Comparison of ENCODE assay signal across 8 cellular contexts in the genomic region with DNA sequence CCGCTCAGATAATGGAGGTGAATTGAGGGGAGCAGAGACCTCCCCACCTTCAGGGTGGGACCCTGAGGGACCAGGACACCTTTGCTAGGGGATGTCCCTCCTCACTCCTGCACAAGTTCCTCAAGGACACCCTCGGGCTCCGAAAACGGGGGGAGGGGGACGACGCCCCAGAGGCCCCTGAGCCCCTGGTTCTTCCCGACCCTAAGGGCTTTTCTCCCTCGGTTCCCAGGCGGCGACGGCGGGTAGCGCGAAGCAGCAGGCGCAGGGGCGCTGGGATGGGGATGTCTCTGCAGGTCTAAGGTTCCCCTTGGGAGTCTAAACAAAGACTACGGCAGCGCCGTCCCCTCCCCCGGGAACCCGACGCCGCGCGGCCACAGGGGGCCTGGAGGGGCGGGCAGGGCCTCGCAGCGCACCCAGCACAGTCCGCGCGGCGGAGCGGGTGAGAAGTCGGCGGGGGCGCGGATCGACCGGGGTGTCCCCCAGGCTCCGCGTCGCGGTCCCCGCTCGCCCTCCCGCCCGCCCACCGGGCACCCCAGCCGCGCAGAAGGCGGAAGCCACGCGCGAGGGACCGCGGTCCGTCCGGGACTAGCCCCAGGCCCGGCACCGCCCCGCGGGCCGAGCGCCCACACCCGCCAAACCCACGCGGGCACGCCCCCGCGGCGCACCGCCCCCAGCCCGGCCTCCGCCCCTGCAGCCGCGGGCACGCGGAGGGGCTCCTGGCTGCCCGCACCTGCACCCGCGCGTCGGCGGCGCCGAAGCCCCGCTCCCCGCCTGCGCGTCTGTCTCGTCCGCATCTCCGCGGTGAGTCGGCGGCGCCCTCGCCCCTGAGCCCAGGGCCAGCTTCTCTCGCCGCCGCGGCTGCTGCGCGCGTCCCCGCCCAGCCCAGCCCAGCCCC. TPM values are rescaled to one million over a fixed set of nuclear protein-coding genes. Genes with fewer than 3 reads are reported as not detected.
DNase-seq lines count a peak whose midpoint lies in the region; ATAC-seq and TF ChIP-seq lines count a peak whose summit lies in the region.

No MANE protein-coding gene starts in this region.

- H3K27me3 Mint-ChIP-seq in WTC11 (ENCODE audit: low read depth): peaks cover 88% of the 10 kb centered on the region
- peaks cover 47 to 55% of the 10 kb centered on the region in 2 donors for H3K27me3 Mint-ChIP-seq in stimulated activated naive B cell treated with anti-CD40 and anti-IgM and Interleukin-4, amounts not matched to agents 10 μg/mL and 1 μg/mL and 100 μg/mL, for 72 hours

- H3K4me3 ChIP-seq in right cardiac atrium (ENCODE audit: low read length): peak overlapping the region; percentile 70

- peaks cover 11% of the 10 kb centered on the region for H3K4me1 Mint-ChIP-seq in WTC11
- peaks cover 17 to 30% of the 10 kb centered on the region in 2 donors for H3K4me1 Mint-ChIP-seq in stimulated activated naive B cell treated with anti-CD40 and anti-IgM and Interleukin-4, amounts not matched to agents 10 μg/mL and 1 μg/mL and 100 μg/mL, for 72 hours

- intact Hi-C loops in right cardiac atrium (cut with DNase I): no loop called here

- peak overlapping the region; percentile 59 for H3K4me3 Mint-ChIP-seq in WTC11
- H3K4me3 Mint-ChIP-seq in stimulated activated naive B cell treated with anti-CD40 and anti-IgM and Interleukin-4, amounts not matched to agents 10 μg/mL and 1 μg/mL and 100 μg/mL, for 72 hours: peak overlapping the region in 1 of 2 donors; percentile 72

- no peak for TF ChIP-seq CTCF in WTC11 (IDR thresholded peaks at IDR 0.05)

- WGBS in right cardiac atrium: 2% methylated on average over 104 of the region's 106 CpGs

- no peaks in the 10 kb centered on the region for H3K9me3 ChIP-seq in right cardiac atrium (ENCODE audit: control insufficient read depth, low read length)

- H3K27me3 ChIP-seq in right cardiac atrium (ENCODE audit: control insufficient read depth, insufficient read depth): no peaks in the 10 kb centered on the region

- no peaks in the 10 kb centered on the region for H3K9me3 Mint-ChIP-seq in WTC11
- peaks cover 0 to 2% of the 10 kb centered on the region in 2 donors for H3K9me3 Mint-ChIP-seq in stimulated activated naive B cell treated with anti-CD40 and anti-IgM and Interleukin-4, amounts not matched to agents 10 μg/mL and 1 μg/mL and 100 μg/mL, for 72 hours

- CTCF ChIA-PET in WTC11 (lab: Charles Lee): interaction anchor here (0.6 to 1.6 kb wide), 8 partner anchors 12 to 128 kb away, joined by 3 to 13 read pairs (median 4); no protein-coding TSS in a partner anchor

- peak; percentile 35 for DNase-seq in NCI-H146 (lab: John Stamatoyannopoulos, UW)
- no peak for DNase-seq in NCI-H146 treated with DMSO at 0.1 percent for 48 hours (lab: John Stamatoyannopoulos, UW; ENCODE audit: unreplicated experiment)
- peak; percentile 36 for DNase-seq in WTC11 (ENCODE audit: low spot score)
- peak; percentile 39 to 75 (median 74) for DNase-seq in right cardiac atrium
- DNase-seq in stimulated activated naive B cell treated with anti-CD40 and anti-IgM and Interleukin-4, amounts not matched to agents 10 μg/mL and 1 μg/mL and 100 μg/mL, for 72 hours: no peak
- no peak for DNase-seq in T1000 (lab: John Stamatoyannopoulos, UW)
- no peak for DNase-seq in NCI-H187 treated with DMSO at 0.1 percent for 48 hours (lab: John Stamatoyannopoulos, UW)
- DNase-seq in NOMO-1 treated with DMSO at 0.1 percent for 48 hours (lab: John Stamatoyannopoulos, UW; ENCODE audit: unreplicated experiment): no peak

- POLR2A ChIA-PET in WTC11 (lab: Charles Lee): no interaction called here

- ATAC-seq in WTC11: peak; percentile 18
- peak; percentile 23 to 57 for ATAC-seq in right cardiac atrium
- peak; percentile 37 to 48 for ATAC-seq in stimulated activated naive B cell treated with anti-CD40 and anti-IgM and Interleukin-4, amounts not matched to agents 10 μg/mL and 1 μg/mL and 100 μg/mL, for 72 hours (replicated peaks)

- H3K36me3 Mint-ChIP-seq in WTC11: no peaks in the 10 kb centered on the region
- no peaks in the 10 kb centered on the region for H3K36me3 Mint-ChIP-seq in stimulated activated naive B cell treated with anti-CD40 and anti-IgM and Interleukin-4, amounts not matched to agents 10 μg/mL and 1 μg/mL and 100 μg/mL, for 72 hours

- H3K4me1 ChIP-seq in right cardiac atrium (ENCODE audit: control insufficient read depth, insufficient read depth, low read length): no peaks in the 10 kb centered on the region

- H3K27ac Mint-ChIP-seq in WTC11: no peak overlapping the region
- no peak overlapping the region for H3K27ac Mint-ChIP-seq in stimulated activated naive B cell treated with anti-CD40 and anti-IgM and Interleukin-4, amounts not matched to agents 10 μg/mL and 1 μg/mL and 100 μg/mL, for 72 hours

- H3K27ac ChIP-seq in right cardiac atrium (ENCODE audit: low read length): peak overlapping the region; percentile 57

TF ChIP-seq in WTC11, 78 proteins besides CTCF, POLR2A, EP300 and RAD21 (continues in another document):
- TF ChIP-seq NR3C1 (CRISPR knock-in tag; conservative IDR thresholded peaks at IDR 0.05; ENCODE audit: low read depth) (no peak), NR2C2 (CRISPR knock-in tag; IDR thresholded peaks at IDR 0.05) (no peak), RELA (CRISPR knock-in tag; IDR thresholded peaks at IDR 0.05; ENCODE audit: borderline replicate concordance) (no peak), EMX1 (CRISPR knock-in tag; IDR thresholded peaks at IDR 0.05) (no peak), ESRRA (CRISPR knock-in tag; IDR thresholded peaks at IDR 0.05; ENCODE audit: borderline replicate concordance) (no peak), ZNF423 (CRISPR knock-in tag; IDR thresholded peaks at IDR 0.05) (peak; percentile 52), ZNF263 (CRISPR knock-in tag; IDR thresholded peaks at IDR 0.05; ENCODE audit: low read depth) (no peak), RORB (CRISPR knock-in tag; IDR thresholded peaks at IDR 0.05) (no peak), ZNF416 (CRISPR knock-in tag; IDR thresholded peaks at IDR 0.05) (no peak), NFATC4 (CRISPR knock-in tag; IDR thresholded peaks at IDR 0.05) (no peak), JAZF1 (CRISPR knock-in tag; IDR thresholded peaks at IDR 0.05) (no peak)
- TF ChIP-seq, protein P1, sequence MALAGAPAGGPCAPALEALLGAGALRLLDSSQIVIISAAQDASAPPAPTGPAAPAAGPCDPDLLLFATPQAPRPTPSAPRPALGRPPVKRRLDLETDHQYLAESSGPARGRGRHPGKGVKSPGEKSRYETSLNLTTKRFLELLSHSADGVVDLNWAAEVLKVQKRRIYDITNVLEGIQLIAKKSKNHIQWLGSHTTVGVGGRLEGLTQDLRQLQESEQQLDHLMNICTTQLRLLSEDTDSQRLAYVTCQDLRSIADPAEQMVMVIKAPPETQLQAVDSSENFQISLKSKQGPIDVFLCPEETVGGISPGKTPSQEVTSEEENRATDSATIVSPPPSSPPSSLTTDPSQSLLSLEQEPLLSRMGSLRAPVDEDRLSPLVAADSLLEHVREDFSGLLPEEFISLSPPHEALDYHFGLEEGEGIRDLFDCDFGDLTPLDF (CRISPR knock-in tag; IDR thresholded peaks at IDR 0.05): no peak
- TF ChIP-seq, protein P2, sequence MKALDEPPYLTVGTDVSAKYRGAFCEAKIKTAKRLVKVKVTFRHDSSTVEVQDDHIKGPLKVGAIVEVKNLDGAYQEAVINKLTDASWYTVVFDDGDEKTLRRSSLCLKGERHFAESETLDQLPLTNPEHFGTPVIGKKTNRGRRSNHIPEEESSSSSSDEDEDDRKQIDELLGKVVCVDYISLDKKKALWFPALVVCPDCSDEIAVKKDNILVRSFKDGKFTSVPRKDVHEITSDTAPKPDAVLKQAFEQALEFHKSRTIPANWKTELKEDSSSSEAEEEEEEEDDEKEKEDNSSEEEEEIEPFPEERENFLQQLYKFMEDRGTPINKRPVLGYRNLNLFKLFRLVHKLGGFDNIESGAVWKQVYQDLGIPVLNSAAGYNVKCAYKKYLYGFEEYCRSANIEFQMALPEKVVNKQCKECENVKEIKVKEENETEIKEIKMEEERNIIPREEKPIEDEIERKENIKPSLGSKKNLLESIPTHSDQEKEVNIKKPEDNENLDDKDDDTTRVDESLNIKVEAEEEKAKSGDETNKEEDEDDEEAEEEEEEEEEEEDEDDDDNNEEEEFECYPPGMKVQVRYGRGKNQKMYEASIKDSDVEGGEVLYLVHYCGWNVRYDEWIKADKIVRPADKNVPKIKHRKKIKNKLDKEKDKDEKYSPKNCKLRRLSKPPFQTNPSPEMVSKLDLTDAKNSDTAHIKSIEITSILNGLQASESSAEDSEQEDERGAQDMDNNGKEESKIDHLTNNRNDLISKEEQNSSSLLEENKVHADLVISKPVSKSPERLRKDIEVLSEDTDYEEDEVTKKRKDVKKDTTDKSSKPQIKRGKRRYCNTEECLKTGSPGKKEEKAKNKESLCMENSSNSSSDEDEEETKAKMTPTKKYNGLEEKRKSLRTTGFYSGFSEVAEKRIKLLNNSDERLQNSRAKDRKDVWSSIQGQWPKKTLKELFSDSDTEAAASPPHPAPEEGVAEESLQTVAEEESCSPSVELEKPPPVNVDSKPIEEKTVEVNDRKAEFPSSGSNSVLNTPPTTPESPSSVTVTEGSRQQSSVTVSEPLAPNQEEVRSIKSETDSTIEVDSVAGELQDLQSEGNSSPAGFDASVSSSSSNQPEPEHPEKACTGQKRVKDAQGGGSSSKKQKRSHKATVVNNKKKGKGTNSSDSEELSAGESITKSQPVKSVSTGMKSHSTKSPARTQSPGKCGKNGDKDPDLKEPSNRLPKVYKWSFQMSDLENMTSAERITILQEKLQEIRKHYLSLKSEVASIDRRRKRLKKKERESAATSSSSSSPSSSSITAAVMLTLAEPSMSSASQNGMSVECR (CRISPR knock-in tag; IDR thresholded peaks at IDR 0.05; ENCODE audit: borderline replicate concordance): no peak

RNA-seq across cellular contexts. Expression of a gene that starts 36.7 kb away (rescaled TPM):
- total RNA-seq in WTC11 (2021) (20.5 to 24.6 TPM (median 23.1 TPM) in 3 replicates), right cardiac atrium (100 to 1,000 TPM in 1 of 4 donors, 10 to 100 TPM in 3; 53.5 to 155 (median 97.3) TPM)
- polyA plus RNA-seq in right cardiac atrium: 164 TPM

RNA-seq across cellular contexts. Expression of a gene that starts 52.1 kb away (rescaled TPM):
- total RNA-seq in WTC11 (2021) (34.0 to 41.1 TPM (median 35.0 TPM) in 3 replicates), right cardiac atrium (10 to 100 TPM in 2 of 4 donors, 1 to 10 TPM in 2; 9.7 to 12.4 (median 11.1) TPM)
- polyA plus RNA-seq in right cardiac atrium: 8.5 TPM

Comparison
In these comparisons a context has a peak if more than half of its experiments do, and no peak if none do; other contexts are left out.
1. DNase-seq: peak in NCI-H146 (single experiment), WTC11 (single experiment) and right cardiac atrium (3 of 3); none in NCI-H146 treated with DMSO at 0.1 percent for 48 hours (single experiment), stimulated activated naive B cell treated with anti-CD40 and anti-IgM and Interleukin-4, amounts not matched to agents 10 μg/mL and 1 μg/mL and 100 μg/mL, for 72 hours (single experiment), T1000 (single experiment), NCI-H187 treated with DMSO at 0.1 percent for 48 hours (single experiment) and NOMO-1 treated with DMSO at 0.1 percent for 48 hours (single experiment).
2. Peak in every context shown above with its lines, with median percentiles within 50 percentile points of each other: ATAC-seq.